In the genomic region with DNA sequence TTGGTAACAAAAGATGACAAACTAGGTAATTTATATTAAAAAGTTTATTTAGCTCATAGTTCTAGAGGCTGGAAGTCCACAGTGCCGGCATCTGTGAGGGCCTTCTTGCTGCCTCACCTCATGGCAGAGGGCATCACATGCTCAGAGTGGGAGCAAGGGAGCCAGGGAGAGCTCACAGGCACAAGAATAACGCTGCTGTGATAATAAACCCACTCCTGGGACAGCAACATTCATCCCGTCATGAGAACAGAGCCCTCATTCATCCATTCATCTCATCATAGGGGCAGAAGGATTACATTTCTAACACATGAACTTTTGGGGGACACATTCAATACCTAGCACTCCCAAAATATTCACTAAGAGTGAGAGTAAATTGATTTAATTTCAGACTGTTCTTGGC, we compare ENCODE assay signal across 19 cellular contexts.
DNase-seq lines count a peak whose midpoint lies in the region; ATAC-seq and TF ChIP-seq lines count a peak whose summit lies in the region.
"Had no signal": no experiment of that assay in that cellular context is flagged by ENCODE, and none has a peak within 500 bp of the region (broad histone marks: within the 10 kb centered on the region; RNA-seq: fewer than 3 reads in every experiment).

No MANE protein-coding gene starts in this region.

- no peak overlapping the region for H3K4ac ChIP-seq in neuronal stem cell (ENCODE audit: low read length)

- ATAC-seq in omental fat pad (ENCODE audit: low FRiP score) (no peak), HG03045 (IDR thresholded peaks at IDR 0.05; ENCODE audit: unreplicated experiment) (no peak), GM18868 (IDR thresholded peaks at IDR 0.05; ENCODE audit: unreplicated experiment) (no peak)
- ATAC-seq: K562 had no signal

- H3K27ac Mint-ChIP-seq in activated naive CD4-positive, alpha-beta T cell treated with anti-CD3 and anti-CD28 coated beads, Interleukin-2, amount 50 U/mL, for 24 hours: peak overlapping the region; percentile 23
- H3K27ac Mint-ChIP-seq in activated naive CD4-positive, alpha-beta T cell treated with anti-CD3 and anti-CD28 coated beads, Interleukin-2, amount 10 ng/mL, durations not matched to agents 7 days and 5 days: no peak overlapping the region
- H3K27ac Mint-ChIP-seq: CD4-positive, alpha-beta T cell had no signal

- peak overlapping the region; percentile 52 for H3K18ac ChIP-seq in neuronal stem cell (ENCODE audit: low read length)

- CTCF ChIA-PET in activated naive CD4-positive, alpha-beta T cell treated with anti-CD3 and anti-CD28 coated beads, Interleukin-2, amount 10 ng/mL, durations not matched to agents 7 days and 5 days (lab: Charles Lee): interaction anchor here (0.8 to 1.0 kb wide), 3 partner anchors 1415 to 1460 kb away, joined by 3 read pairs; no protein-coding TSS in a partner anchor

- H3K9me3 ChIP-seq in adipocyte (ENCODE audit: control insufficient read depth, low read length): no peaks in the 10 kb centered on the region
- no peaks in the 10 kb centered on the region for H3K9me3 ChIP-seq in neuronal stem cell (replicated peaks in 1 of 2; ENCODE audit: control insufficient read depth in 2 of 2, insufficient read depth in 1 of 2, low read depth in 1 of 2, low read length in 2 of 2)
- H3K9me3 ChIP-seq: SJSA1 had no signal

- H4K91ac ChIP-seq in neuronal stem cell (ENCODE audit: low read depth, low read length, poor library complexity): no peak overlapping the region

- no CpG with 5 or more reads among the region's 3 CpGs for WGBS in neuronal stem cell (ENCODE audit: extremely low coverage in 2 of 2, insufficient read length in 2 of 2, insufficient replicate concordance in 1 of 2), 2 donors

- H2BK120ac ChIP-seq in neuronal stem cell (ENCODE audit: low read depth, low read length): no peak overlapping the region

- H3K9ac ChIP-seq in adipocyte (ENCODE audit: low read length): peak overlapping the region; percentile 44
- H3K9ac ChIP-seq in neuronal stem cell (ENCODE audit: low read depth, low read length, poor library complexity): no peak overlapping the region

- no peaks in the 10 kb centered on the region for H3K36me3 Mint-ChIP-seq in activated naive CD4-positive, alpha-beta T cell treated with anti-CD3 and anti-CD28 coated beads, Interleukin-2, amount 50 U/mL, for 24 hours
- H3K36me3 Mint-ChIP-seq in activated naive CD4-positive, alpha-beta T cell treated with anti-CD3 and anti-CD28 coated beads, Interleukin-2, amount 10 ng/mL, durations not matched to agents 7 days and 5 days: no peaks in the 10 kb centered on the region

- H3K4me3 Mint-ChIP-seq in activated naive CD4-positive, alpha-beta T cell treated with anti-CD3 and anti-CD28 coated beads, Interleukin-2, amount 50 U/mL, for 24 hours: no peak overlapping the region
- H3K4me3 Mint-ChIP-seq in activated naive CD4-positive, alpha-beta T cell treated with anti-CD3 and anti-CD28 coated beads, Interleukin-2, amount 10 ng/mL, durations not matched to agents 7 days and 5 days: no peak overlapping the region
- H3K4me3 Mint-ChIP-seq: CD4-positive, alpha-beta T cell had no signal

- no peak overlapping the region for H2BK5ac ChIP-seq in neuronal stem cell (ENCODE audit: low read length)

- no peak overlapping the region for H3K27ac ChIP-seq in neuronal stem cell (replicated peaks; ENCODE audit: low read length)
- H3K27ac ChIP-seq: 22Rv1, PC-9, SJSA1 had no signal

- H3K4me1 ChIP-seq in adipocyte (ENCODE audit: control insufficient read depth, insufficient read depth, low read length) (peaks cover 36% of the 10 kb centered on the region), neuronal stem cell (ENCODE audit: control insufficient read depth in 2 of 2, insufficient read depth in 1 of 2, low read depth in 1 of 2, low read length in 2 of 2) (peaks cover 2 to 3% of the 10 kb centered on the region in 2 donors)

- H3K4me3 ChIP-seq in adipocyte (ENCODE audit: low read length) (no peak overlapping the region), neuronal stem cell (ENCODE audit: low read length in 2 of 2) (no peak overlapping the region)
- H3K4me3 ChIP-seq: K562, PC-9, SJSA1 had no signal

- no peaks in the 10 kb centered on the region for H3K27me3 Mint-ChIP-seq in activated naive CD4-positive, alpha-beta T cell treated with anti-CD3 and anti-CD28 coated beads, Interleukin-2, amount 50 U/mL, for 24 hours
- peaks cover 6% of the 10 kb centered on the region for H3K27me3 Mint-ChIP-seq in activated naive CD4-positive, alpha-beta T cell treated with anti-CD3 and anti-CD28 coated beads, Interleukin-2, amount 10 ng/mL, durations not matched to agents 7 days and 5 days
- H3K27me3 Mint-ChIP-seq: CD4-positive, alpha-beta T cell had no signal

- peaks cover 34% of the 10 kb centered on the region for H3K4me1 Mint-ChIP-seq in activated naive CD4-positive, alpha-beta T cell treated with anti-CD3 and anti-CD28 coated beads, Interleukin-2, amount 50 U/mL, for 24 hours
- peaks cover 17% of the 10 kb centered on the region for H3K4me1 Mint-ChIP-seq in activated naive CD4-positive, alpha-beta T cell treated with anti-CD3 and anti-CD28 coated beads, Interleukin-2, amount 10 ng/mL, durations not matched to agents 7 days and 5 days

- H3K23ac ChIP-seq in neuronal stem cell (ENCODE audit: low read depth, low read length, poor library complexity): no peak overlapping the region

- no peaks in the 10 kb centered on the region for H3K9me3 Mint-ChIP-seq in activated naive CD4-positive, alpha-beta T cell treated with anti-CD3 and anti-CD28 coated beads, Interleukin-2, amount 50 U/mL, for 24 hours
- no peaks in the 10 kb centered on the region for H3K9me3 Mint-ChIP-seq in activated naive CD4-positive, alpha-beta T cell treated with anti-CD3 and anti-CD28 coated beads, Interleukin-2, amount 10 ng/mL, durations not matched to agents 7 days and 5 days
- H3K9me3 Mint-ChIP-seq: CD4-positive, alpha-beta T cell had no signal

- TF ChIP-seq CTCF in omental fat pad (IDR thresholded peaks at IDR 0.05): no peak

- no peaks in the 10 kb centered on the region for H3K79me1 ChIP-seq in neuronal stem cell (ENCODE audit: low read depth, low read length)

- H3K4me2 ChIP-seq in neuronal stem cell (ENCODE audit: insufficient read depth, low read length, poor library complexity, severe bottlenecking): no peak overlapping the region
- H3K4me2 ChIP-seq: PC-9 had no signal

- H2BK15ac ChIP-seq in neuronal stem cell (ENCODE audit: low read length): no peak overlapping the region

- no peak overlapping the region for H2AK5ac ChIP-seq in neuronal stem cell (ENCODE audit: low read depth, low read length)

- H3K14ac ChIP-seq in neuronal stem cell (ENCODE audit: low read length): no peak overlapping the region

- no peaks in the 10 kb centered on the region for H3K36me3 ChIP-seq in adipocyte (ENCODE audit: control insufficient read depth, insufficient read depth, low read length, severe bottlenecking)
- no peaks in the 10 kb centered on the region for H3K36me3 ChIP-seq in neuronal stem cell (replicated peaks in 1 of 2; ENCODE audit: control insufficient read depth in 2 of 2, insufficient read depth in 2 of 2, low read length in 2 of 2)
- H3K36me3 ChIP-seq: SJSA1 had no signal

- no peak overlapping the region for H2BK12ac ChIP-seq in neuronal stem cell (ENCODE audit: low read length)

- H3K27me3 ChIP-seq in adipocyte (replicated peaks; ENCODE audit: control insufficient read depth, insufficient read depth, low read length): no peaks in the 10 kb centered on the region
- H3K27me3 ChIP-seq in neuronal stem cell (ENCODE audit: control insufficient read depth in 3 of 3, insufficient read depth in 3 of 3, low read depth in 1 of 3, low read length in 3 of 3): no peaks in the 10 kb centered on the region
- H3K27me3 ChIP-seq: SJSA1 had no signal

- no peak overlapping the region for H2AFZ ChIP-seq in neuronal stem cell (ENCODE audit: low read length)
- H2AFZ ChIP-seq: PC-9 had no signal

- no peak for DNase-seq in activated naive CD4-positive, alpha-beta T cell treated with anti-CD3 and anti-CD28 coated beads, Interleukin-2, amount 10 ng/mL, durations not matched to agents 7 days and 5 days
- no peak for DNase-seq in adipocyte (ENCODE audit: low read depth)
- DNase-seq in neuronal stem cell (ENCODE audit: low spot score): no peak
- DNase-seq in omental fat pad (ENCODE audit: low spot score): no peak
- no peak for DNase-seq in activated T-cell treated with anti-CD3 and anti-CD28 coated beads for 4 hours
- DNase-seq: CD4-positive, alpha-beta T cell; DMS153; GDM1; H7; NCI-H1105; NCI-H2107; NCI-H226; PC-9 had no signal

- no peak overlapping the region for H4K8ac ChIP-seq in neuronal stem cell (ENCODE audit: low read depth, low read length)
